Comparison of ENCODE assay signal across 1 cellular context in genomic region chr9:22308177-22308576, GRCh38.
TF ChIP-seq lines count a peak whose summit lies in the region.

No MANE protein-coding gene starts in this region.

TF ChIP-seq in H1, 55 proteins besides CTCF, POLR2A, EP300 and RAD21 (continued from another document):
- no peak for TF ChIP-seq SP1 (IDR thresholded peaks at IDR 0.05; ENCODE audit: low read depth, low read length)
